2 cellular contexts compared by ENCODE assay signal in genomic region chr6:55980627-55981211, GRCh38.
TF ChIP-seq lines count a peak whose summit lies in the region.

No MANE protein-coding gene starts in this region.

TF ChIP-seq in HCT116, 20 proteins besides CTCF, POLR2A, EP300 and RAD21:
- no peak for TF ChIP-seq REST (IDR thresholded peaks at IDR 0.05; ENCODE audit: low read depth)
- no peak for TF ChIP-seq EGR1 (IDR thresholded peaks at IDR 0.05; ENCODE audit: low read depth)
- no peak for TF ChIP-seq ELF1 (IDR thresholded peaks at IDR 0.05; ENCODE audit: borderline replicate concordance, low read depth)
- TF ChIP-seq FOSL1 (IDR thresholded peaks at IDR 0.05; ENCODE audit: low read depth), result no peak
- no peak for TF ChIP-seq CBX3 (IDR thresholded peaks at IDR 0.05; ENCODE audit: low read depth)
- no peak for TF ChIP-seq JUND (IDR thresholded peaks at IDR 0.05)
- no peak for TF ChIP-seq ZNF274 (IDR thresholded peaks at IDR 0.05; ENCODE audit: low read depth, low read length)
- no peak for TF ChIP-seq ATF3 (IDR thresholded peaks at IDR 0.05)
- no peak for TF ChIP-seq ZBTB33 (IDR thresholded peaks at IDR 0.05; ENCODE audit: extremely low read depth, insufficient replicate concordance, low read length)
- TF ChIP-seq YY1 (IDR thresholded peaks at IDR 0.05; ENCODE audit: extremely low read depth, insufficient replicate concordance, low read depth, low read length), result no peak
- no peak for TF ChIP-seq CEBPB (IDR thresholded peaks at IDR 0.05; ENCODE audit: low read depth)
- no peak for TF ChIP-seq EZH2phosphoT487 (IDR thresholded peaks at IDR 0.05; ENCODE audit: borderline replicate concordance)
- no peak for TF ChIP-seq SIN3A (IDR thresholded peaks at IDR 0.05; ENCODE audit: low read depth)
- TF ChIP-seq POLR2AphosphoS5 (IDR thresholded peaks at IDR 0.05; ENCODE audit: low read depth, low read length), result no peak
- no peak for TF ChIP-seq TCF7L2 (IDR thresholded peaks at IDR 0.05; ENCODE audit: borderline replicate concordance, extremely low read depth, insufficient read depth, insufficient read length)
- no peak for TF ChIP-seq EZH2 (IDR thresholded peaks at IDR 0.05)
- no peak for TF ChIP-seq SRF (IDR thresholded peaks at IDR 0.05; ENCODE audit: low read depth)

TF ChIP-seq in liver, 16 proteins besides CTCF, POLR2A, EP300 and RAD21 (continued from another document):
- no peak for TF ChIP-seq REST (IDR thresholded peaks at IDR 0.05)
- TF ChIP-seq YY1 (IDR thresholded peaks at IDR 0.05), result no peak
- TF ChIP-seq FOXA1 (IDR thresholded peaks at IDR 0.05), result no peak
